1 cellular context compared by ENCODE assay signal in the genomic region with DNA sequence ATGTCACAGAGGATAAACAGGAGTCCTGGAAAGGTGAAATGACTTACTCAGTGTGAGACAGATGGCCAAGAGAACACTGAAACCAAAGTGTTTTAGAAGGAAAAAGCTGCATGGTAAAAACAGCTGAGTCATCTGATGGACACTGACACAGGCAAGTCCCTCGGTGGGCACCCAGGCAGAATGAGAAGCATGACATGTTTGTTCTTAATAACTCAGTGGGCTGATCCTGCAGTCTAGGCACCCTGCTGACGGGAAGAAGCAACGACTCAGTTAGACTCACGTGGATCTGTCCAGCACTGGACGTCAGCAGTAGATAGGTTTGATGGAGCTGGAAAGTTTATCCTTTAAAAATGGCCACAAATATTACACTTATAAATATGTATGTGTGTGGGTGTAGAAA.
TF ChIP-seq lines count a peak whose summit lies in the region.

No MANE protein-coding gene starts in this region.

TF ChIP-seq in WTC11, 78 proteins besides CTCF, POLR2A, EP300 and RAD21 (continued from another document):
- TF ChIP-seq, protein P1, sequence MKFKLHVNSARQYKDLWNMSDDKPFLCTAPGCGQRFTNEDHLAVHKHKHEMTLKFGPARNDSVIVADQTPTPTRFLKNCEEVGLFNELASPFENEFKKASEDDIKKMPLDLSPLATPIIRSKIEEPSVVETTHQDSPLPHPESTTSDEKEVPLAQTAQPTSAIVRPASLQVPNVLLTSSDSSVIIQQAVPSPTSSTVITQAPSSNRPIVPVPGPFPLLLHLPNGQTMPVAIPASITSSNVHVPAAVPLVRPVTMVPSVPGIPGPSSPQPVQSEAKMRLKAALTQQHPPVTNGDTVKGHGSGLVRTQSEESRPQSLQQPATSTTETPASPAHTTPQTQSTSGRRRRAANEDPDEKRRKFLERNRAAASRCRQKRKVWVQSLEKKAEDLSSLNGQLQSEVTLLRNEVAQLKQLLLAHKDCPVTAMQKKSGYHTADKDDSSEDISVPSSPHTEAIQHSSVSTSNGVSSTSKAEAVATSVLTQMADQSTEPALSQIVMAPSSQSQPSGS (CRISPR knock-in tag; IDR thresholded peaks at IDR 0.05; ENCODE audit: borderline replicate concordance, low read depth), result no peak
- no peak for TF ChIP-seq ZNF416 (CRISPR knock-in tag; IDR thresholded peaks at IDR 0.05)
- TF ChIP-seq NFYB (CRISPR knock-in tag; conservative IDR thresholded peaks at IDR 0.05; ENCODE audit: low read depth), result no peak
TF ChIP-seq in WTC11: peak in this region for 0.
